Comparison of ENCODE assay signal across 1 cellular context in genomic region chr1:66381626-66382275, GRCh38.
TF ChIP-seq lines count a peak whose summit lies in the region.

No MANE protein-coding gene starts in this region.

TF ChIP-seq in IMR-90, 13 proteins besides CTCF, POLR2A, EP300 and RAD21 (continued from another document):
- no peak for TF ChIP-seq RFX5 (IDR thresholded peaks at IDR 0.05; ENCODE audit: low read depth, low read length)
